In genomic region chr9:92385001-92385400, GRCh38 we compare ENCODE assay signal across 25 cellular contexts. TPM values are rescaled to one million over a fixed set of nuclear protein-coding genes. Genes with fewer than 3 reads are reported as not detected.
DNase-seq lines count a peak whose midpoint lies in the region; ATAC-seq, FAIRE-seq and TF ChIP-seq lines count a peak whose summit lies in the region.
"Had no signal": no experiment of that assay in that cellular context is flagged by ENCODE, and none has a peak within 500 bp of the region (broad histone marks: within the 10 kb centered on the region; RNA-seq: fewer than 3 reads in every experiment).

No MANE protein-coding gene starts in this region.

- H3K9ac ChIP-seq in endothelial cell of umbilical vein (replicated peaks; ENCODE audit: extremely low read depth, insufficient read depth, low read length) (peak overlapping the region; percentile 6), mesenchymal stem cell (ENCODE audit: low read length) (peak overlapping the region; percentile 60)

- no peaks in the 10 kb centered on the region for H3K9me1 ChIP-seq in endothelial cell of umbilical vein (replicated peaks; ENCODE audit: control insufficient read depth, extremely low read depth, insufficient read depth, low read length)

- H3K14ac ChIP-seq in mesenchymal stem cell (ENCODE audit: low read length in 2 of 2), result no peak overlapping the region

- intact Hi-C loops in Right ventricle myocardium superior (cut with DNase I) (no loop called here), cardiac septum (cut with DNase I) (no loop called here), endothelial cell of umbilical vein (cut with micrococcal nuclease) (no loop called here), vagina (cut with DNase I) (no loop called here)

- no peak overlapping the region for H2BK15ac ChIP-seq in mesenchymal stem cell (ENCODE audit: low read depth, poor library complexity, severe bottlenecking)

- H4K20me1 ChIP-seq in endothelial cell of umbilical vein (replicated peaks; ENCODE audit: control insufficient read depth, extremely low read depth, insufficient read depth, low read length), result no peaks in the 10 kb centered on the region

- H2BK120ac ChIP-seq in mesenchymal stem cell (ENCODE audit: low read depth, low read length), result no peak overlapping the region

- no peak overlapping the region for H2BK5ac ChIP-seq in mesenchymal stem cell (ENCODE audit: low read depth, low read length, poor library complexity, severe bottlenecking)

- DNase-seq in Right ventricle myocardium superior (no peak), cardiac septum (ENCODE audit: low spot score) (no peak), endothelial cell of umbilical vein (ENCODE audit: low read depth, low spot score) (peak; percentile 24), mesenchymal stem cell (no peak), vagina (ENCODE audit: extremely low spot score in 2 of 2) (no peak), NCI-H146 (lab: John Stamatoyannopoulos, UW) (no peak)
- DNase-seq in activated CD4-positive, alpha-beta T cell treated with anti-CD3 and anti-CD28 coated beads, Interleukin-2, amount 50 U/mL, for 48 hours, result no peak
- DNase-seq: activated CD4-positive, alpha-beta T cell treated with anti-CD3 and anti-CD28 coated beads, Interleukin-2, amount 10 ng/mL, durations not matched to agents 7 days and 5 days; body of pancreas; islet precursor cell; NCI-H1417; NCI-H2107; NCI-H510A; stimulated activated naive CD8-positive, alpha-beta T cell treated with anti-CD3 and anti-CD28 coated beads, Interleukin-15, amount 100 ng/mL, for 72 hours; T-helper 17 cell; upper lobe of left lung had no signal

- POLR2A ChIA-PET in endothelial cell of umbilical vein (lab: Charles Lee), result no interaction called here

- dilution Hi-C loops in endothelial cell of umbilical vein (cut with MboI; ENCODE audit: extremely low pct_ligation_motif_present, low sequenced_read_pairs), result no loop called here

- no peak overlapping the region for H2BK12ac ChIP-seq in mesenchymal stem cell (ENCODE audit: low read length in 2 of 2)

- no peak overlapping the region for H4K91ac ChIP-seq in mesenchymal stem cell (ENCODE audit: low read length)

- H3K4me2 ChIP-seq in endothelial cell of umbilical vein (ENCODE audit: insufficient read depth, low read length), result peak overlapping the region; percentile 4
- no peak overlapping the region for H3K4me2 ChIP-seq in mesenchymal stem cell (ENCODE audit: low read length, poor library complexity, severe bottlenecking)

- H3K79me1 ChIP-seq in mesenchymal stem cell (replicated peaks; ENCODE audit: low read length, poor library complexity, severe bottlenecking), result no peaks in the 10 kb centered on the region

- peaks cover 6% of the 10 kb centered on the region for H3K4me1 ChIP-seq in endothelial cell of umbilical vein (ENCODE audit: control insufficient read depth, extremely low read depth, insufficient read depth, low read length)
- H3K4me1 ChIP-seq in mesenchymal stem cell (ENCODE audit: control insufficient read depth, insufficient read depth, low read depth, low read length), result no peaks in the 10 kb centered on the region
- H3K4me1 ChIP-seq in vagina, result no peaks in the 10 kb centered on the region
- H3K4me1 ChIP-seq: body of pancreas, upper lobe of left lung had no signal

- TF ChIP-seq CTCF in endothelial cell of umbilical vein (IDR thresholded peaks at IDR 0.05; ENCODE audit: extremely low read depth in 1 of 2, insufficient read depth in 1 of 2, low read depth in 1 of 2, low read length in 2 of 2), result no peak
- no peak for TF ChIP-seq CTCF in vagina (IDR thresholded peaks at IDR 0.05)

- H3K4ac ChIP-seq in mesenchymal stem cell (ENCODE audit: low read depth in 1 of 2, low read length in 2 of 2), result no peak overlapping the region

- no peak overlapping the region for H4K8ac ChIP-seq in mesenchymal stem cell (ENCODE audit: low read length)

- H3K4me3 ChIP-seq in endothelial cell of umbilical vein (replicated peaks in 1 of 3; ENCODE audit: insufficient read depth in 1 of 3, low read depth in 1 of 3, low read length in 3 of 3), result no peak overlapping the region
- peak overlapping the region in 1 of 2 experiments; percentile 26 for H3K4me3 ChIP-seq in mesenchymal stem cell (ENCODE audit: insufficient read depth in 1 of 2, low read depth in 1 of 2, low read length in 2 of 2)
- H3K4me3 ChIP-seq in vagina, result no peak overlapping the region
- H3K4me3 ChIP-seq: body of pancreas, lung, upper lobe of left lung had no signal

- H3K36me3 ChIP-seq in endothelial cell of umbilical vein (ENCODE audit: control insufficient read depth in 2 of 2, extremely low read depth in 1 of 2, insufficient read depth in 2 of 2, low read length in 2 of 2) (no peaks in the 10 kb centered on the region), mesenchymal stem cell (ENCODE audit: control insufficient read depth in 1 of 2, insufficient read depth in 2 of 2, low read depth in 1 of 2, low read length in 2 of 2) (no peaks in the 10 kb centered on the region), vagina (no peaks in the 10 kb centered on the region)
- H3K36me3 ChIP-seq: neutrophil, upper lobe of left lung had no signal

- H3K9me3 ChIP-seq in endothelial cell of umbilical vein (replicated peaks; ENCODE audit: control insufficient read depth, insufficient read depth, low read length), result no peaks in the 10 kb centered on the region
- no peaks in the 10 kb centered on the region for H3K9me3 ChIP-seq in mesenchymal stem cell (ENCODE audit: control insufficient read depth, low read length)
- H3K9me3 ChIP-seq in vagina, result no peaks in the 10 kb centered on the region
- H3K9me3 ChIP-seq: body of pancreas, neutrophil, upper lobe of left lung had no signal

- no peak overlapping the region for H3K23ac ChIP-seq in mesenchymal stem cell (ENCODE audit: low read length in 2 of 2)

- H3K27me3 ChIP-seq in endothelial cell of umbilical vein (ENCODE audit: control insufficient read depth in 2 of 2, insufficient read depth in 2 of 2, low read length in 2 of 2) (no peaks in the 10 kb centered on the region), mesenchymal stem cell (ENCODE audit: control insufficient read depth in 1 of 2, insufficient read depth in 1 of 2, low read length in 2 of 2) (no peaks in the 10 kb centered on the region), vagina (no peaks in the 10 kb centered on the region)
- H3K27me3 ChIP-seq: body of pancreas, neutrophil, upper lobe of left lung had no signal

- 97% methylated on average over 2 of the region's 3 CpGs for WGBS in mesenchymal stem cell

- TF ChIP-seq POLR2A in endothelial cell of umbilical vein (IDR thresholded peaks at IDR 0.05; ENCODE audit: low read depth, low read length) (no peak), vagina (IDR thresholded peaks at IDR 0.05) (no peak)

- no peaks in the 10 kb centered on the region for H3K79me2 ChIP-seq in endothelial cell of umbilical vein (ENCODE audit: control insufficient read depth, insufficient read depth, low read length)

- H2AK5ac ChIP-seq in mesenchymal stem cell (ENCODE audit: low read length, severe bottlenecking), result no peak overlapping the region

- no peak for FAIRE-seq in endothelial cell of umbilical vein (lab: Jason Lieb, UNC)

- CTCF ChIA-PET in endothelial cell of umbilical vein (lab: Charles Lee), result interaction anchor here (1.1 to 1.5 kb wide), 2 partner anchors 32 to 192 kb away, joined by 3 read pairs; no protein-coding TSS in a partner anchor

- no TSS peak for BruUV-seq in endothelial cell of umbilical vein (replicated peaks; lab: Mats Ljungman, UMichigan)

- H3K27ac ChIP-seq in endothelial cell of umbilical vein (ENCODE audit: insufficient read depth, low read depth, low read length) (no peak overlapping the region), mesenchymal stem cell (ENCODE audit: low read length, poor library complexity, severe bottlenecking) (no peak overlapping the region), vagina (peak overlapping the region; percentile 6)
- H3K27ac ChIP-seq: body of pancreas, HL-60, neutrophil, upper lobe of left lung had no signal

- ATAC-seq in Right ventricle myocardium superior (ENCODE audit: poor library complexity), result peak; percentile 49
- ATAC-seq in GM19395 (IDR thresholded peaks at IDR 0.05; ENCODE audit: unreplicated experiment), result no peak
- ATAC-seq: activated T-helper 17 cell treated with anti-CD3 and anti-CD28 coated beads, Interleukin-2, amount 50 U/mL, for 72 hours; body of pancreas; Panc1; stimulated activated naive CD8-positive, alpha-beta T cell treated with anti-CD3 and anti-CD28 coated beads, Interleukin-15, amount 100 ng/mL, for 72 hours; T-helper 17 cell had no signal

- H3K18ac ChIP-seq in mesenchymal stem cell (ENCODE audit: low read depth in 1 of 2, low read length in 2 of 2), result no peak overlapping the region

- H2AFZ ChIP-seq in endothelial cell of umbilical vein (ENCODE audit: low read depth, low read length) (no peak overlapping the region), mesenchymal stem cell (ENCODE audit: low read depth, low read length) (no peak overlapping the region)

RNA-seq across cellular contexts. Expression of gene OGN, which starts 19.4 kb away (rescaled TPM):
- total RNA-seq in Right ventricle myocardium superior (10.0 TPM), cardiac septum (15.2 TPM), endothelial cell of umbilical vein (not detected in 2 replicates), vagina (11.5 TPM)
- not detected in 2 replicates for polyA plus RNA-seq in endothelial cell of umbilical vein
- polyA plus RNA-seq in endothelial cell of umbilical vein (2011; cell fraction: cytosol; rRNA removed), result not detected in 2 replicates
- polyA plus RNA-seq in endothelial cell of umbilical vein (2011; cell fraction: nucleus; rRNA removed), result not detected in 2 replicates
- not detected in 2 replicates for polyA plus RNA-seq in endothelial cell of umbilical vein (2012)
- not detected in 2 replicates for polyA minus RNA-seq in endothelial cell of umbilical vein
- not detected for polyA minus RNA-seq in endothelial cell of umbilical vein (2011; cell fraction: cytosol; rRNA and poly(A)+ RNA removed)
- not detected in 2 replicates for polyA minus RNA-seq in endothelial cell of umbilical vein (2011; cell fraction: nucleus; rRNA and poly(A)+ RNA removed)
- polyA plus RNA-seq in mesenchymal stem cell (2013, experiment 1 of 2), result not detected
- 0.03 TPM for polyA plus RNA-seq in mesenchymal stem cell (2013, experiment 2 of 2)
- total RNA-seq: H4, SK-MEL-5 had no signal
- polyA plus RNA-seq: BJ had no signal

RNA-seq across cellular contexts. Expression of gene OMD, which starts 39.3 kb away (rescaled TPM):
- 4.2 TPM for total RNA-seq in Right ventricle myocardium superior
- 6.5 TPM for total RNA-seq in cardiac septum
- not detected in 2 replicates for total RNA-seq in endothelial cell of umbilical vein
- polyA plus RNA-seq in endothelial cell of umbilical vein, result not detected in 2 replicates
- polyA plus RNA-seq in endothelial cell of umbilical vein (2011; cell fraction: cytosol; rRNA removed), result not detected in 2 replicates
- not detected in 2 replicates for polyA plus RNA-seq in endothelial cell of umbilical vein (2011; cell fraction: nucleus; rRNA removed)
- polyA plus RNA-seq in endothelial cell of umbilical vein (2012), result 0.07 and 0.08 TPM in 2 replicates
- not detected in 2 replicates for polyA minus RNA-seq in endothelial cell of umbilical vein
- not detected for polyA minus RNA-seq in endothelial cell of umbilical vein (2011; cell fraction: cytosol; rRNA and poly(A)+ RNA removed)
- polyA minus RNA-seq in endothelial cell of umbilical vein (2011; cell fraction: nucleus; rRNA and poly(A)+ RNA removed), result not detected in 2 replicates
- polyA plus RNA-seq in mesenchymal stem cell (2013, experiment 1 of 2), result not detected
- not detected for polyA plus RNA-seq in mesenchymal stem cell (2013, experiment 2 of 2)
- total RNA-seq in vagina, result 10.3 TPM
- total RNA-seq: activated CD4-positive, alpha-beta T cell treated with anti-CD3 and anti-CD28 coated beads, Interleukin-2, amount 10 ng/mL, durations not matched to agents 7 days and 5 days; activated T-helper 17 cell treated with anti-CD3 and anti-CD28 coated beads, Interleukin-2, amount 50 U/mL, for 72 hours; SK-MEL-5; T-helper 17 cell had no signal

RNA-seq across cellular contexts. Expression of gene CENPP, which starts 59.2 kb away (rescaled TPM):
- 3.0 TPM for total RNA-seq in Right ventricle myocardium superior
- total RNA-seq in cardiac septum, result 3.5 TPM
- 8.7 and 12.0 TPM in 2 replicates for total RNA-seq in endothelial cell of umbilical vein
- 1.2 and 1.3 TPM in 2 replicates for polyA plus RNA-seq in endothelial cell of umbilical vein
- 2.7 and 3.7 TPM in 2 replicates for polyA plus RNA-seq in endothelial cell of umbilical vein (2011; cell fraction: cytosol; rRNA removed)
- polyA plus RNA-seq in endothelial cell of umbilical vein (2011; cell fraction: nucleus; rRNA removed), result 2.2 and 3.7 TPM in 2 replicates
- polyA plus RNA-seq in endothelial cell of umbilical vein (2012), result 3.3 and 10.0 TPM in 2 replicates
- 1.2 and 1.4 TPM in 2 replicates for polyA minus RNA-seq in endothelial cell of umbilical vein
- 4.8 TPM for polyA minus RNA-seq in endothelial cell of umbilical vein (2011; cell fraction: cytosol; rRNA and poly(A)+ RNA removed)
- 7.3 and 12.5 TPM in 2 replicates for polyA minus RNA-seq in endothelial cell of umbilical vein (2011; cell fraction: nucleus; rRNA and poly(A)+ RNA removed)
- 4.2 TPM for polyA plus RNA-seq in mesenchymal stem cell (2013, experiment 1 of 2)
- 3.9 TPM for polyA plus RNA-seq in mesenchymal stem cell (2013, experiment 2 of 2)
- 9.3 TPM for total RNA-seq in vagina

RNA-seq across cellular contexts. Expression of gene NOL8, which starts 59.9 kb away (rescaled TPM):
- total RNA-seq in Right ventricle myocardium superior (12.4 TPM), cardiac septum (15.6 TPM), endothelial cell of umbilical vein (36.1 and 41.6 TPM in 2 replicates), vagina (35.6 TPM)
- 5.1 and 5.6 TPM in 2 replicates for polyA plus RNA-seq in endothelial cell of umbilical vein
- polyA plus RNA-seq in endothelial cell of umbilical vein (2011; cell fraction: cytosol; rRNA removed), result 8.6 and 9.1 TPM in 2 replicates
- 36.4 and 53.0 TPM in 2 replicates for polyA plus RNA-seq in endothelial cell of umbilical vein (2011; cell fraction: nucleus; rRNA removed)
- 27.1 and 39.0 TPM in 2 replicates for polyA plus RNA-seq in endothelial cell of umbilical vein (2012)
- polyA minus RNA-seq in endothelial cell of umbilical vein, result 25.4 and 27.6 TPM in 2 replicates
- polyA minus RNA-seq in endothelial cell of umbilical vein (2011; cell fraction: cytosol; rRNA and poly(A)+ RNA removed), result 26.7 TPM
- polyA minus RNA-seq in endothelial cell of umbilical vein (2011; cell fraction: nucleus; rRNA and poly(A)+ RNA removed), result 35.3 and 54.0 TPM in 2 replicates
- polyA plus RNA-seq in mesenchymal stem cell (2013, experiment 1 of 2), result 26.3 TPM
- polyA plus RNA-seq in mesenchymal stem cell (2013, experiment 2 of 2), result 26.8 TPM

Comparison
In these comparisons a context has a peak if more than half of its experiments do, and no peak if none do; other contexts are left out.
1. RNA of gene OGN, which starts 19.4 kb away (total RNA-seq): 15.2 TPM in cardiac septum (single experiment), 11.5 TPM in vagina (single experiment) and 10.0 TPM in Right ventricle myocardium superior (single experiment); not detected in endothelial cell of umbilical vein; every median in the first group is over 10 times any median in the second.